ENCODE assay signal across 21 cellular contexts in genomic region chr1:228287541-228288425, GRCh38.
DNase-seq lines count a peak whose midpoint lies in the region; ATAC-seq, FAIRE-seq and TF ChIP-seq lines count a peak whose summit lies in the region.
"Had no signal": no experiment of that assay in that cellular context is flagged by ENCODE, and none has a peak within 500 bp of the region (broad histone marks: within the 10 kb centered on the region; RNA-seq: fewer than 3 reads in every experiment).

No MANE protein-coding gene starts in this region.

- H3K4me3 ChIP-seq in right lobe of liver = no peak overlapping the region
- no peak overlapping the region for H3K4me3 ChIP-seq in HepG2 (replicated peaks in 1 of 3; ENCODE audit: insufficient read depth in 1 of 3, low read depth in 2 of 3, low read length in 3 of 3)
- H3K4me3 ChIP-seq in endodermal cell (ENCODE audit: low read length) = no peak overlapping the region
- H3K4me3 ChIP-seq in neuronal stem cell (ENCODE audit: low read length in 2 of 2) = no peak overlapping the region
- H3K4me3 ChIP-seq: HAP-1, SK-N-MC had no signal

- H3K27me3 ChIP-seq in right lobe of liver (no peaks in the 10 kb centered on the region), HepG2 (ENCODE audit: control insufficient read depth in 1 of 2, insufficient read depth in 2 of 2, low read length in 2 of 2) (peaks cover 7 to 62% of the 10 kb centered on the region in 2 experiments), endodermal cell (ENCODE audit: control insufficient read depth, insufficient read depth, low read length, poor library complexity, severe bottlenecking) (no peaks in the 10 kb centered on the region), neuronal stem cell (ENCODE audit: control insufficient read depth in 3 of 3, insufficient read depth in 3 of 3, low read depth in 1 of 3, low read length in 3 of 3) (no peaks in the 10 kb centered on the region)

- no peaks in the 10 kb centered on the region for H4K20me1 ChIP-seq in HepG2 (ENCODE audit: insufficient read depth, low read length)

- H3K9me3 ChIP-seq in right lobe of liver = no peaks in the 10 kb centered on the region
- H3K9me3 ChIP-seq in HepG2 (ENCODE audit: low read length) = no peaks in the 10 kb centered on the region
- H3K9me3 ChIP-seq in endodermal cell (ENCODE audit: control insufficient read depth, low read length) = no peaks in the 10 kb centered on the region
- no peaks in the 10 kb centered on the region for H3K9me3 ChIP-seq in neuronal stem cell (replicated peaks in 1 of 2; ENCODE audit: control insufficient read depth in 2 of 2, insufficient read depth in 1 of 2, low read depth in 1 of 2, low read length in 2 of 2)
- H3K9me3 ChIP-seq: HAP-1 had no signal

- 85% methylated on average over 16 of the region's 32 CpGs for WGBS in right lobe of liver (ENCODE audit: insufficient coverage, low coverage, low lambda C conversion rate, missing lambda C conversion rate)
- WGBS in HepG2 (ENCODE audit: low lambda C conversion rate) = 14% methylated on average over 6 of the region's 32 CpGs
- WGBS in endodermal cell (ENCODE audit: insufficient coverage in 1 of 2, insufficient read length in 1 of 2), 2 experiments = 94 to 98% methylated on average over 23 to 32 of the region's 32 CpGs
- WGBS in neuronal stem cell (ENCODE audit: extremely low coverage in 2 of 2, insufficient read length in 2 of 2, insufficient replicate concordance in 1 of 2), 2 donors = no CpG with 5 or more reads among the region's 32 CpGs

- DNase-seq in right lobe of liver (peak in 2 of 3 donors; percentile 19 to 39), HepG2 (ENCODE audit: low spot score) (no peak), endodermal cell (peak; percentile 28), neuronal stem cell (ENCODE audit: low spot score) (no peak), NCI-H1105 treated with DMSO at 0.1 percent for 48 hours (lab: John Stamatoyannopoulos, UW) (no peak)
- no peak for DNase-seq in central memory CD4-positive, alpha-beta T cell
- DNase-seq in stimulated activated naive CD4-positive, alpha-beta T cell (lab: John Stamatoyannopoulos, UW) = no peak
- DNase-seq: activated gamma-delta T cell; Karpas-422; kidney glomerular epithelial cell; mesenchymal stem cell; MV-4-11; NCI-H187; NCI-H526 treated with DMSO at 0.1 percent for 48 hours; stimulated activated CD4-positive, alpha-beta T cell treated with anti-CD3 and anti-CD28 coated beads, Interleukin-4, amount 100 ng/mL, for 4 hours; stimulated activated naive CD8-positive, alpha-beta T cell treated with anti-CD3 and anti-CD28 coated beads, Interleukin-15, Interleukin-2, amounts not matched to agents 100 U/mL and 50 U/mL, for 24 hours had no signal

- peak overlapping the region; percentile 21 for H3K14ac ChIP-seq in neuronal stem cell (ENCODE audit: low read length)

- TF ChIP-seq CTCF in right lobe of liver (IDR thresholded peaks at IDR 0.05) = no peak
- TF ChIP-seq CTCF in HepG2 (CRISPR knock-in tag; IDR thresholded peaks at IDR 0.05) = no peak
- no peak for TF ChIP-seq CTCF in endodermal cell (conservative IDR thresholded peaks at IDR 0.05)

- H2AK5ac ChIP-seq in neuronal stem cell (ENCODE audit: low read depth, low read length) = no peak overlapping the region

- no peak overlapping the region for H3K4me2 ChIP-seq in HepG2 (ENCODE audit: low read depth, low read length)
- H3K4me2 ChIP-seq in neuronal stem cell (ENCODE audit: insufficient read depth, low read length, poor library complexity, severe bottlenecking) = no peak overlapping the region

- H4K8ac ChIP-seq in neuronal stem cell (ENCODE audit: low read depth, low read length) = peak overlapping the region; percentile 72

- peaks cover 49% of the 10 kb centered on the region for H3K36me3 Mint-ChIP-seq in endodermal cell (ENCODE audit: low read depth)

- no peak overlapping the region for H2AFZ ChIP-seq in HepG2 (ENCODE audit: low read length)
- H2AFZ ChIP-seq in neuronal stem cell (ENCODE audit: low read length) = no peak overlapping the region

- FAIRE-seq in HepG2 (lab: Jason Lieb, UNC) = no peak
- FAIRE-seq: GM19239 had no signal

- no peaks in the 10 kb centered on the region for H3K36me3 ChIP-seq in right lobe of liver
- H3K36me3 ChIP-seq in HepG2 (replicated peaks in 1 of 2; ENCODE audit: control insufficient read depth in 1 of 2, insufficient read depth in 2 of 2, low read length in 2 of 2) = no peaks in the 10 kb centered on the region
- H3K36me3 ChIP-seq in endodermal cell (ENCODE audit: control insufficient read depth, insufficient read depth, low read length) = peaks cover 8% of the 10 kb centered on the region
- H3K36me3 ChIP-seq in neuronal stem cell (replicated peaks in 1 of 2; ENCODE audit: control insufficient read depth in 2 of 2, insufficient read depth in 2 of 2, low read length in 2 of 2) = peaks cover 0 to 38% of the 10 kb centered on the region in 2 donors
- H3K36me3 ChIP-seq: HAP-1 had no signal

- ATAC-seq in right lobe of liver (no peak), HepG2 (no peak)
- ATAC-seq: naive thymus-derived CD4-positive, alpha-beta T cell; stimulated activated naive CD8-positive, alpha-beta T cell treated with anti-CD3 and anti-CD28 coated beads, Interleukin-15, Interleukin-2, amounts not matched to agents 100 U/mL and 50 U/mL, for 24 hours had no signal

- in situ Hi-C loops in HepG2 (cut with HindIII; ENCODE audit: extremely low pct_ligation_motif_present, low pct_unique_long_range_greater_than_20kb) = no loop called here

- H2BK12ac ChIP-seq in neuronal stem cell (ENCODE audit: low read length) = peak overlapping the region; percentile 90

- H2BK120ac ChIP-seq in neuronal stem cell (ENCODE audit: low read depth, low read length) = no peak overlapping the region

- H3K27me3 Mint-ChIP-seq in endodermal cell (ENCODE audit: insufficient read depth) = no peaks in the 10 kb centered on the region
- H3K27me3 Mint-ChIP-seq: CD4-positive, alpha-beta T cell; naive thymus-derived CD4-positive, alpha-beta T cell had no signal

- no peak overlapping the region for H4K91ac ChIP-seq in neuronal stem cell (ENCODE audit: low read depth, low read length, poor library complexity)

- no peak overlapping the region for H3K23ac ChIP-seq in neuronal stem cell (ENCODE audit: low read depth, low read length, poor library complexity)

- H3K4me1 Mint-ChIP-seq in endodermal cell = no peaks in the 10 kb centered on the region

- TF ChIP-seq POLR2A in right lobe of liver (IDR thresholded peaks at IDR 0.05) = no peak
- TF ChIP-seq POLR2A in HepG2 (IDR thresholded peaks at IDR 0.05; ENCODE audit: insufficient read depth in 1 of 2, low read depth in 2 of 2, low read length in 2 of 2) = no peak

- TF ChIP-seq RAD21 in HepG2 (CRISPR knock-in tag; IDR thresholded peaks at IDR 0.05) = no peak

- no peak overlapping the region for H3K18ac ChIP-seq in neuronal stem cell (ENCODE audit: low read length)

- H3K27ac ChIP-seq in right lobe of liver (no peak overlapping the region), HepG2 (ENCODE audit: extremely low read length, insufficient read depth, low read length) (no peak overlapping the region), endodermal cell (ENCODE audit: low read depth, low read length) (no peak overlapping the region), neuronal stem cell (replicated peaks; ENCODE audit: low read length) (no peak overlapping the region)
- H3K27ac ChIP-seq: SK-N-MC had no signal

- H3K9me3 Mint-ChIP-seq in endodermal cell = no peaks in the 10 kb centered on the region
- H3K9me3 Mint-ChIP-seq: CD4-positive, alpha-beta T cell; naive thymus-derived CD4-positive, alpha-beta T cell had no signal

- TF ChIP-seq EP300 in HepG2 (IDR thresholded peaks at IDR 0.05; ENCODE audit: low read depth in 2 of 2, low read length in 2 of 2) (no peak), HepG2 (CRISPR knock-in tag; IDR thresholded peaks at IDR 0.05; ENCODE audit: borderline replicate concordance) (no peak)

- POLR2A ChIA-PET in HepG2 (lab: Yijun Ruan, JAX) = no interaction called here

- no TSS peak for BruUV-seq in HepG2 (replicated peaks; lab: Mats Ljungman, UMichigan)

- H2BK5ac ChIP-seq in neuronal stem cell (ENCODE audit: low read length) = no peak overlapping the region

- H3K4ac ChIP-seq in neuronal stem cell (ENCODE audit: low read length) = no peak overlapping the region

- intact Hi-C loops in right lobe of liver (cut with DNase I) = no loop called here
- intact Hi-C loops in HepG2 (cut with micrococcal nuclease; ENCODE audit: unreplicated experiment) = no loop called here

- H3K4me3 Mint-ChIP-seq in endodermal cell = no peak overlapping the region
- H3K4me3 Mint-ChIP-seq: CD4-positive, alpha-beta T cell; naive thymus-derived CD4-positive, alpha-beta T cell had no signal

- no peaks in the 10 kb centered on the region for H3K4me1 ChIP-seq in right lobe of liver
- H3K4me1 ChIP-seq in HepG2 (ENCODE audit: insufficient read depth, low read length) = no peaks in the 10 kb centered on the region
- no peaks in the 10 kb centered on the region for H3K4me1 ChIP-seq in endodermal cell (ENCODE audit: control insufficient read depth, insufficient read depth, low read length)
- H3K4me1 ChIP-seq in neuronal stem cell (ENCODE audit: control insufficient read depth in 2 of 2, insufficient read depth in 1 of 2, low read depth in 1 of 2, low read length in 2 of 2) = no peaks in the 10 kb centered on the region
- H3K4me1 ChIP-seq: HAP-1 had no signal

- no peak overlapping the region for H2BK15ac ChIP-seq in neuronal stem cell (ENCODE audit: low read length)

- peaks cover 5% of the 10 kb centered on the region for H3K79me1 ChIP-seq in neuronal stem cell (ENCODE audit: low read depth, low read length)

- no peak overlapping the region for H3K9ac ChIP-seq in HepG2 (ENCODE audit: insufficient read depth, low read depth, low read length)
- no peak overlapping the region for H3K9ac ChIP-seq in endodermal cell (ENCODE audit: extremely low read depth, low read length, poor library complexity, severe bottlenecking)
- H3K9ac ChIP-seq in neuronal stem cell (ENCODE audit: low read depth, low read length, poor library complexity) = peak overlapping the region; percentile 2

- CTCF ChIA-PET in HepG2 (lab: Yijun Ruan, JAX; ENCODE audit: low intra/inter-chr PET ratio, low total read pairs) = no interaction called here

- H3K27ac Mint-ChIP-seq in endodermal cell = no peak overlapping the region
- H3K27ac Mint-ChIP-seq: CD4-positive, alpha-beta T cell had no signal

- H3K79me2 ChIP-seq in HepG2 (ENCODE audit: insufficient read depth, low read length) = no peaks in the 10 kb centered on the region

TF ChIP-seq in HepG2, 621 proteins besides CTCF, POLR2A, EP300 and RAD21 (continues in another document):
- no peak for TF ChIP-seq FOXO1 (CRISPR knock-in tag; IDR thresholded peaks at IDR 0.05)

Comparison
In these comparisons a context has a peak if more than half of its experiments do, and no peak if none do; other contexts are left out.
1. DNase-seq: peak in right lobe of liver (2 of 3) and endodermal cell (single experiment); none in HepG2 (single experiment), neuronal stem cell (single experiment), central memory CD4-positive, alpha-beta T cell (single experiment), stimulated activated naive CD4-positive, alpha-beta T cell (0 of 6) and NCI-H1105 treated with DMSO at 0.1 percent for 48 hours (single experiment).